24 cellular contexts compared by ENCODE assay signal in genomic region chr9:92603100-92603499, GRCh38.
"Had no signal": no experiment of that assay in that cellular context is flagged by ENCODE, and none has a peak within 500 bp of the region (broad histone marks: within the 10 kb centered on the region; RNA-seq: fewer than 3 reads in every experiment).

No MANE protein-coding gene starts in this region.

- H3K4me1 Mint-ChIP-seq: activated naive CD4-positive, alpha-beta T cell treated with anti-CD3 and anti-CD28 coated beads, Interleukin-2, amount 50 U/mL, for 24 hours had no signal

- H3K36me3 Mint-ChIP-seq: activated naive CD4-positive, alpha-beta T cell treated with anti-CD3 and anti-CD28 coated beads, Interleukin-2, amount 50 U/mL, for 24 hours had no signal

- H3K9me3 Mint-ChIP-seq: activated CD8-positive, alpha-beta T cell treated with anti-CD3 and anti-CD28 coated beads for 36 hours; activated naive CD4-positive, alpha-beta T cell treated with anti-CD3 and anti-CD28 coated beads, Interleukin-2, amount 50 U/mL, for 24 hours had no signal

- H3K27ac ChIP-seq: SJSA1 had no signal

- DNase-seq: activated CD4-positive, alpha-beta T cell treated with anti-CD3 and anti-CD28 coated beads for 4 hours; activated CD8-positive, alpha-beta memory T cell treated with anti-CD3 and anti-CD28 coated beads, Interleukin-2, amount 50 U/mL, for 4 hours; activated CD8-positive, alpha-beta T cell treated with anti-CD3 and anti-CD28 coated beads for 36 hours; activated effector memory CD4-positive, alpha-beta T cell treated with Interleukin-2 at 50 U/mL for 16 hours; activated naive CD4-positive, alpha-beta T cell; activated T-cell treated with anti-CD3 and anti-CD28 coated beads, Interleukin-2, amount 50 U/mL, for 1 hour; aorta; caudate nucleus; MG63; MV-4-11; NCI-H1092 treated with DMSO at 0.1 percent for 48 hours; NCI-H1417 treated with DMSO at 0.1 percent for 48 hours; NCI-H1694; NCI-H2029; NCI-H2107; NCI-H2171 treated with DMSO at 0.1 percent for 48 hours; NCI-H345; NCI-H510A; NCI-H526 treated with DMSO at 0.1 percent for 48 hours; NCI-H82 had no signal

- H3K27ac Mint-ChIP-seq: activated CD8-positive, alpha-beta T cell treated with anti-CD3 and anti-CD28 coated beads for 36 hours; activated T-helper 1 cell treated with anti-CD3 and anti-CD28 coated beads, Interleukin-12 subunit alpha, Interleukin-12 subunit beta, Interleukin-2, Interleukin-4 antibody, amounts not matched to agents 30 ng/mL and 10 ng/mL and 1 ng/mL, durations not matched to agents 14 hours and 24 hours and 36 hours; T-helper 1 cell treated with Interleukin-12 subunit alpha and Interleukin-12 subunit beta and Interleukin-4 antibody, amounts not matched to agents 30 μg/mL and 1 μg/mL, for 36 hours had no signal

- H3K4me3 Mint-ChIP-seq: activated CD8-positive, alpha-beta T cell treated with anti-CD3 and anti-CD28 coated beads for 36 hours; activated naive CD4-positive, alpha-beta T cell treated with anti-CD3 and anti-CD28 coated beads, Interleukin-2, amount 50 U/mL, for 24 hours; activated T-helper 1 cell treated with anti-CD3 and anti-CD28 coated beads, Interleukin-12 subunit alpha, Interleukin-12 subunit beta, Interleukin-2, Interleukin-4 antibody, amounts not matched to agents 30 ng/mL and 10 ng/mL and 1 ng/mL, durations not matched to agents 14 hours and 24 hours and 36 hours; T-helper 1 cell treated with Interleukin-12 subunit alpha and Interleukin-12 subunit beta and Interleukin-4 antibody, amounts not matched to agents 30 μg/mL and 1 μg/mL, for 36 hours had no signal

- H3K27me3 Mint-ChIP-seq: activated CD8-positive, alpha-beta T cell treated with anti-CD3 and anti-CD28 coated beads for 36 hours; activated naive CD4-positive, alpha-beta T cell treated with anti-CD3 and anti-CD28 coated beads, Interleukin-2, amount 50 U/mL, for 24 hours had no signal
